In genomic region chr17:51083976-51084375, GRCh38 we compare ENCODE assay signal across 25 cellular contexts. TPM values are rescaled to one million over a fixed set of nuclear protein-coding genes. Genes with fewer than 3 reads are reported as not detected.
DNase-seq lines count a peak whose midpoint lies in the region; ATAC-seq, FAIRE-seq and TF ChIP-seq lines count a peak whose summit lies in the region.
"Had no signal": no experiment of that assay in that cellular context is flagged by ENCODE, and none has a peak within 500 bp of the region (broad histone marks: within the 10 kb centered on the region; RNA-seq: fewer than 3 reads in every experiment).

No MANE protein-coding gene starts in this region.

- no peak for ATAC-seq in GM12878
- ATAC-seq: CD8-positive, alpha-beta T cell had no signal

- RAD21 ChIA-PET in GM12878 (lab: Charles Lee; ENCODE audit: unreplicated experiment) = no interaction called here

- no peak overlapping the region for H3K9ac ChIP-seq in GM12878 (ENCODE audit: control insufficient read depth, insufficient read depth, low read length)
- H3K9ac ChIP-seq: BLaER1 had no signal

- in situ Hi-C loops in GM12878 (cut with MboI) = no loop called here

- H3K4me2 ChIP-seq in GM12878 (ENCODE audit: control insufficient read depth, insufficient read depth) (no peak overlapping the region), osteoblast (ENCODE audit: insufficient read depth, low read length) (no peak overlapping the region)
- H3K4me2 ChIP-seq: BLaER1, PC-9 had no signal

- peaks cover 4% of the 10 kb centered on the region; the same call in 1 of the 2 replicates for H3K4me1 ChIP-seq in GM12878 (ENCODE audit: control insufficient read depth, insufficient read depth, low read length)
- peaks cover 38% of the 10 kb centered on the region for H3K4me1 ChIP-seq in osteoblast (ENCODE audit: insufficient read depth, low read length)

- H4K20me1 ChIP-seq in GM12878 (ENCODE audit: control insufficient read depth, insufficient read depth) (no peaks in the 10 kb centered on the region), osteoblast (ENCODE audit: insufficient read depth, low read length) (no peaks in the 10 kb centered on the region)

- TF ChIP-seq CTCF in NB4 (IDR thresholded peaks at IDR 0.05; ENCODE audit: low read depth, low read length) (no peak), GM12878 (IDR thresholded peaks at IDR 0.05 in 2 of 3, conservative IDR thresholded peaks at IDR 0.05 in 1 of 3; ENCODE audit: control insufficient read depth in 2 of 3, extremely low read depth in 1 of 3, insufficient read depth in 1 of 3, low read depth in 3 of 3, low read length in 3 of 3) (no peak), osteoblast (IDR thresholded peaks at IDR 0.05; ENCODE audit: extremely low read depth, low read depth, low read length) (no peak)

- no peak for TF ChIP-seq EP300 in GM12878 (IDR thresholded peaks at IDR 0.05; ENCODE audit: borderline replicate concordance in 1 of 2, control insufficient read depth in 1 of 2, low read depth in 2 of 2, low read length in 2 of 2)

- peak; percentile 27 for FAIRE-seq in GM12878 (lab: Jason Lieb, UNC)
- FAIRE-seq: G401.6 had no signal

- H3K4me3 ChIP-seq in NB4 (ENCODE audit: low read depth, low read length) = no peak overlapping the region
- no peak overlapping the region for H3K4me3 ChIP-seq in GM12878
- H3K4me3 ChIP-seq in osteoblast (ENCODE audit: insufficient read depth, low read length) = no peak overlapping the region
- H3K4me3 ChIP-seq: BLaER1, MG63, PC-9, SK-N-MC had no signal

- no peak overlapping the region for H3K27ac ChIP-seq in GM12878 (ENCODE audit: control insufficient read depth, insufficient read depth)
- peak overlapping the region; percentile 90 for H3K27ac ChIP-seq in osteoblast (ENCODE audit: low read depth, low read length)
- H3K27ac ChIP-seq: BLaER1, SK-N-MC had no signal

- no peak overlapping the region for H2AFZ ChIP-seq in GM12878 (ENCODE audit: control insufficient read depth, low read depth, low read length)
- no peak overlapping the region for H2AFZ ChIP-seq in osteoblast (ENCODE audit: low read length)
- H2AFZ ChIP-seq: PC-9 had no signal

- SMC1A ChIA-PET in GM12878 (lab: Charles Lee; ENCODE audit: uncharacterized antibody, unreplicated experiment) = no interaction called here

- intact Hi-C loops in GM12878 (cut with micrococcal nuclease; ENCODE audit: unreplicated experiment) = no loop called here

- DNase-seq in CD1c-positive myeloid dendritic cell (ENCODE audit: extremely low spot score) (peak; percentile 54), NB4 (ENCODE audit: low read depth) (peak; percentile 11), GM12878 (ENCODE audit: low read depth, low spot score) (no peak), osteoblast (ENCODE audit: insufficient read length, low spot score, missing footprints) (no peak), NCI-H2107 treated with DMSO at 0.1 percent for 48 hours (lab: John Stamatoyannopoulos, UW; ENCODE audit: unreplicated experiment) (no peak), NCI-H82 treated with DMSO at 0.1 percent for 48 hours (lab: John Stamatoyannopoulos, UW; ENCODE audit: unreplicated experiment) (no peak), cerebellar cortex (ENCODE audit: low spot score) (no peak)
- DNase-seq: ACHN; CD8-positive, alpha-beta T cell; GOT3; HCEC 1CT; NCI-H1105 treated with DMSO at 0.1 percent for 48 hours; NCI-H1694 treated with DMSO at 0.1 percent for 48 hours; NCI-H2081 treated with DMSO at 0.1 percent for 48 hours; NCI-H446; NCI-H526; PC-9; RPMI8226; SHP77 treated with DMSO at 0.1 percent for 48 hours; SW 1271; T-helper 2 cell had no signal

- H3K36me3 ChIP-seq in GM12878 (ENCODE audit: control insufficient read depth in 2 of 2, insufficient read depth in 2 of 2, low read length in 1 of 2) (peaks cover 0 to 1% of the 10 kb centered on the region in 2 experiments; a peak in 2 of 4 replicates), osteoblast (ENCODE audit: insufficient read depth, low read length) (no peaks in the 10 kb centered on the region)

- POLR2A ChIA-PET in GM12878 (lab: Charles Lee) = no interaction called here

- no TSS peak for BruUV-seq in GM12878 (replicated peaks; lab: Mats Ljungman, UMichigan)

- CTCF ChIA-PET in GM12878 (lab: Yijun Ruan, JAX) = no interaction called here

- H3K9me3 ChIP-seq in GM12878 (replicated peaks; ENCODE audit: control insufficient read depth, insufficient read depth, low read length) (no peaks in the 10 kb centered on the region; the same call in 2 of the 3 replicates), osteoblast (ENCODE audit: low read depth, low read length) (no peaks in the 10 kb centered on the region)
- H3K9me3 ChIP-seq: BLaER1, MG63 had no signal

- WGBS in GM12878 (ENCODE audit: insufficient coverage, insufficient replicate concordance, low lambda C conversion rate, missing lambda C conversion rate) = 100% methylated on average over 1 of the region's 1 CpG

- H3K27me3 ChIP-seq in GM12878 (replicated peaks in 1 of 2; ENCODE audit: control insufficient read depth in 2 of 2, insufficient read depth in 2 of 2, low read length in 1 of 2) (no peaks in the 10 kb centered on the region), osteoblast (ENCODE audit: insufficient read depth, low read length) (no peaks in the 10 kb centered on the region)
- H3K27me3 ChIP-seq: BLaER1, MG63 had no signal

- TF ChIP-seq POLR2A in NB4 (IDR thresholded peaks at IDR 0.05; ENCODE audit: extremely low read depth, insufficient read length) = no peak
- no peak for TF ChIP-seq POLR2A in GM12878 (IDR thresholded peaks at IDR 0.05; ENCODE audit: low read depth, low read length)

- peaks cover 6% of the 10 kb centered on the region for H3K79me2 ChIP-seq in GM12878 (ENCODE audit: control insufficient read depth, insufficient read depth, low read length)
- peaks cover 79% of the 10 kb centered on the region for H3K79me2 ChIP-seq in osteoblast (ENCODE audit: insufficient read depth, low read length)

- TF ChIP-seq RAD21 in GM12878 (IDR thresholded peaks at IDR 0.05; ENCODE audit: insufficient read depth, low read depth, low read length) = no peak

TF ChIP-seq in GM12878, 131 proteins besides CTCF, POLR2A, EP300 and RAD21 (continues in another document):
- TF ChIP-seq KLF5 (IDR thresholded peaks at IDR 0.05; ENCODE audit: partially characterized antibody) (no peak), RFX5 (IDR thresholded peaks at IDR 0.05; ENCODE audit: low read depth, low read length) (no peak), JUNB (IDR thresholded peaks at IDR 0.05) (no peak), ELK1 (IDR thresholded peaks at IDR 0.05; ENCODE audit: low read depth, low read length) (no peak), CHD4 (IDR thresholded peaks at IDR 0.05) (no peak), RELB (IDR thresholded peaks at IDR 0.05; ENCODE audit: low read depth) (no peak), HSF1 (IDR thresholded peaks at IDR 0.05; ENCODE audit: low read depth, low read length) (no peak), TCF3 (IDR thresholded peaks at IDR 0.05; ENCODE audit: borderline replicate concordance, insufficient read depth, low read depth, low read length) (no peak)

RNA-seq across cellular contexts. Expression of gene SPAG9, which starts 36.7 kb away (rescaled TPM):
- total RNA-seq in GM12878 (2013; cell fraction: nucleolus; rRNA removed) = 315 and 330 TPM in 2 replicates
- 27.6 and 31.7 TPM in 2 replicates for total RNA-seq in GM12878 (2014; rRNA removed)
- total RNA-seq in GM12878 (2014; rRNA removed; fragmentation: Illumina TruSeq; extraction: Trizol) = 42.0 and 44.9 TPM in 2 replicates
- 33.2 and 35.0 TPM in 2 replicates for total RNA-seq in GM12878 (2021)
- 17.5 TPM for polyA plus RNA-seq in GM12878 (2011; ENCODE audit: low read depth)
- 40.9 and 57.0 TPM in 2 replicates for polyA plus RNA-seq in GM12878 (2011; rRNA removed)
- 18.8 and 22.0 TPM in 2 replicates for polyA plus RNA-seq in GM12878 (2011; cell fraction: cytosol; rRNA removed)
- 48.8 and 74.9 TPM in 2 replicates for polyA plus RNA-seq in GM12878 (2011; cell fraction: nucleus; rRNA removed)
- 26.3 and 31.1 TPM in 2 replicates for polyA plus RNA-seq in GM12878 (2012)
- 34.6 and 41.4 TPM in 2 replicates for polyA plus RNA-seq in GM12878 (2014; fragmentation: Illumina TruSeq; extraction: Trizol)
- 1 to 10 TPM; 6.6 to 6.8 TPM for polyA plus RNA-seq in GM12878 (2014; fragmentation: Nextera tagmentation; extraction: Ambion mirVana)
- polyA plus RNA-seq in GM12878 (2014; rRNA removed) = 20.3 and 22.2 TPM in 2 replicates
- polyA plus RNA-seq in GM12878 (2016; fragmentation: Nextera tagmentation; extraction: Ambion mirVana) = 10 to 100 TPM; 12.4 to 13.3 TPM
- 94.6 and 136 TPM in 2 replicates for polyA minus RNA-seq in GM12878 (2011; rRNA and poly(A)+ RNA removed)
- polyA minus RNA-seq in GM12878 (2011; cell fraction: cytosol; rRNA and poly(A)+ RNA removed) = 28.5 and 34.7 TPM in 2 replicates
- polyA minus RNA-seq in GM12878 (2011; cell fraction: nucleus; rRNA and poly(A)+ RNA removed) = 57.9 and 70.4 TPM in 2 replicates
- total RNA-seq in osteoblast = 175 and 192 TPM in 2 replicates

Comparison
In these comparisons a context has a peak if more than half of its experiments do, and no peak if none do; other contexts are left out.
1. DNase-seq: peak in CD1c-positive myeloid dendritic cell (single experiment) and NB4 (single experiment); none in GM12878 (single experiment), osteoblast (single experiment), NCI-H2107 treated with DMSO at 0.1 percent for 48 hours (single experiment), NCI-H82 treated with DMSO at 0.1 percent for 48 hours (single experiment) and cerebellar cortex (single experiment).